In the genomic region with DNA sequence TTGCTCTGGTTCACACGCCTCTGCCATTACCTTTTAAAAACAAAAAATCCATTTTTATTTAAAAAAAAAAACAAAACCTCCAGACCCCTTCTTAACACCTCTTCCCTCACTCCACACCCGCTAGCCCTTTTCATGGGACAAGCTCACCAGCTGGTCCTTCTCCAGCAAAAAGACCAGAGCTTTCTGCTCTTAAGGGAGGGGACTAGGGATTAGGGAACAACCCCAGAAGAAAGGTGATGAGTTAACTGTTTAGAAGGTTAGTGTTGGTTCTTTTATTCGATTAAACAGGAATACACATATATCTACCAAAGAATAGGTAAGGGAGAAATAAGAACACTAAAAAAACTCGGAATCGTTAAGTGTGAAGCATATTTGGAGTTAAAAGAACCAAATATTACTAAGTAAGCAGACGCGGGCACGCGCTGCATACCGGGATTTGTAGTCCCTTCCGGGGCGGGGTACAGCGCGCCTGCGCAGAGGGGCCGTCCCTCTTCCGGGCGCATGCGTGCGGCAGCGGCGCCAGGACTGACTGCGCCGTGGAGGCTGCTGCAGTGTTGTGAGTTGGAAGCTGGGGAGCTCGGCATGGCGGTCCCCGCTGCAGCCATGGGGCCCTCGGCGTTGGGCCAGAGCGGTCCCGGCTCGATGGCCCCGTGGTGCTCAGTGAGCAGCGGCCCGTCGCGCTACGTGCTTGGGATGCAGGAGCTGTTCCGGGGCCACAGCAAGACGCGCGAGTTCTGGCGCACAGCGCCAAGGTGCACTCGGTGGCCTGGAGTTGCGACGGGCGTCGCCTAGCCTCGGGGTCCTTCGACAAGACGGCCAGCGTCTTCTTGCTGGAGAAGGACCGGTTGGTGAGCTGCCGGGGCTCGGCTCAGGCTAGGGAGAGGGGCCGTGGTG, we compare ENCODE assay signal across 8 cellular contexts.
DNase-seq lines count a peak whose midpoint lies in the region; ATAC-seq, FAIRE-seq and TF ChIP-seq lines count a peak whose summit lies in the region.
"Not testable (repeated sequence)": the region's sequence is repeated elsewhere in the genome, so short reads cannot be mapped to it uniquely, and the experiment has no call there.

No MANE protein-coding gene starts in this region.

- H3K4me1 ChIP-seq in HEK293 (ENCODE audit: control insufficient read depth, insufficient read depth, low read length); sigmoid colon: not testable (repeated sequence)

- H3K27me3 ChIP-seq in BJ (ENCODE audit: control insufficient read depth, insufficient read depth, low read length); sigmoid colon: not testable (repeated sequence)

- not testable (repeated sequence) for H3K27ac ChIP-seq in HEK293 (ENCODE audit: extremely low read depth, low read depth, low read length); sigmoid colon

- H3K36me3 ChIP-seq in BJ (ENCODE audit: control insufficient read depth, insufficient read depth, low read length); HEK293 (ENCODE audit: control insufficient read depth in 2 of 2, insufficient read depth in 1 of 2, low read length in 2 of 2); sigmoid colon: not testable (repeated sequence)

- TF ChIP-seq CTCF in BJ (IDR thresholded peaks at IDR 0.05; ENCODE audit: insufficient read depth, low read depth, low read length); HEK293 (tag by site-specific recombination; IDR thresholded peaks at IDR 0.05); sigmoid colon (IDR thresholded peaks at IDR 0.05): not testable (repeated sequence)

- FAIRE-seq in islet of Langerhans (lab: Jason Lieb, UNC), result peak; percentile 36

- intact Hi-C loops in sigmoid colon (cut with DNase I), result not testable (repeated sequence)

- 1 to 2% methylated on average over 23 to 38 of the region's 57 CpGs for WGBS in sigmoid colon, 2 donors

- ATAC-seq in GM18907 (IDR thresholded peaks at IDR 0.05; ENCODE audit: unreplicated experiment) (peak; percentile 69), HG03439 (IDR thresholded peaks at IDR 0.05; ENCODE audit: unreplicated experiment) (peak; percentile 82), SK-N-SH treated with all-trans-retinoic acid at 6 μM for 48 hours (peak; percentile 94)

- not testable (repeated sequence) for DNase-seq in BJ (ENCODE audit: low read depth); sigmoid colon
- peak; percentile 21 for DNase-seq in central memory CD4-positive, alpha-beta T cell

- not testable (repeated sequence) for TF ChIP-seq POLR2A in sigmoid colon (IDR thresholded peaks at IDR 0.05)

- CTCF ChIA-PET in BJ (lab: Yijun Ruan, JAX); HEK293 (lab: Yijun Ruan, JAX): not testable (repeated sequence)

- POLR2A ChIA-PET in BJ (lab: Charles Lee); HEK293 (lab: Yijun Ruan, JAX): not testable (repeated sequence)

- not testable (repeated sequence) for TF ChIP-seq EP300 in sigmoid colon (IDR thresholded peaks at IDR 0.05)

- H3K9me3 ChIP-seq in HEK293 (ENCODE audit: control insufficient read depth, insufficient read depth, low read depth, low read length); sigmoid colon: not testable (repeated sequence)

- H3K4me3 ChIP-seq in BJ (ENCODE audit: low read depth, low read length), result peak overlapping the region; percentile 36
- H3K4me3 ChIP-seq in HEK293 (ENCODE audit: low read depth, low read length), result peak overlapping the region; percentile 49
- H3K4me3 ChIP-seq in sigmoid colon, result peak overlapping the region in 3 of 4 donors; percentile 21 to 54 (median 36)
